In genomic region chr11:88359529-88359928, GRCh38 we compare ENCODE assay signal across 10 cellular contexts. TPM values are rescaled to one million over a fixed set of nuclear protein-coding genes. Genes with fewer than 3 reads are reported as not detected.
A peak's percentile ranks its signal among the peaks of the same experiment; 100 is the strongest.
DNase-seq lines count a peak whose midpoint lies in the region; ATAC-seq and TF ChIP-seq lines count a peak whose summit lies in the region.
"Had no signal": no experiment of that assay in that cellular context is flagged by ENCODE, and none has a peak within 500 bp of the region (broad histone marks: within the 10 kb centered on the region; RNA-seq: fewer than 3 reads in every experiment).

No MANE protein-coding gene starts in this region.

- H3K9ac ChIP-seq in OCI-LY3 (ENCODE audit: low read length) = peak overlapping the region; percentile 22

- TF ChIP-seq CTCF in OCI-LY3 (IDR thresholded peaks at IDR 0.05; ENCODE audit: low read depth, low read length) (no peak), right atrium auricular region (IDR thresholded peaks at IDR 0.05) (no peak)

- H3K79me2 ChIP-seq in OCI-LY3 (ENCODE audit: low read length) = peaks cover 14% of the 10 kb centered on the region

- no peaks in the 10 kb centered on the region for H3K36me3 ChIP-seq in OCI-LY3 (replicated peaks; ENCODE audit: low read depth, low read length)
- H3K36me3 ChIP-seq in right atrium auricular region = no peaks in the 10 kb centered on the region

- H3K4me3 ChIP-seq in OCI-LY3 (ENCODE audit: low read length) (peak overlapping the region; percentile 37), right atrium auricular region (no peak overlapping the region)

- ATAC-seq in GM19025 (IDR thresholded peaks at IDR 0.05; ENCODE audit: low read depth, unreplicated experiment) = peak; percentile 60
- peak; percentile 65 for ATAC-seq in HG03025 (IDR thresholded peaks at IDR 0.05; ENCODE audit: low FRiP score, unreplicated experiment)

- H3K27me3 ChIP-seq in OCI-LY3 (ENCODE audit: low read depth, low read length) (no peaks in the 10 kb centered on the region), right atrium auricular region (no peaks in the 10 kb centered on the region)

- H3K9me3 ChIP-seq in OCI-LY3 (ENCODE audit: insufficient read depth, low read length) (no peaks in the 10 kb centered on the region), right atrium auricular region (no peaks in the 10 kb centered on the region)

- no peaks in the 10 kb centered on the region for H4K20me1 ChIP-seq in OCI-LY3 (ENCODE audit: insufficient read depth, low read length)

- in situ Hi-C loops in ACHN (cut with HindIII; ENCODE audit: low pct_ligation_motif_present, low pct_unique_long_range_greater_than_20kb, low sequenced_read_pairs) = no loop called here

- H3K27ac ChIP-seq in OCI-LY3 (ENCODE audit: low read length) (peak overlapping the region; percentile 89), right atrium auricular region (no peak overlapping the region)

- no peak overlapping the region for H2AFZ ChIP-seq in OCI-LY3 (ENCODE audit: low read depth, low read length)

- peak; percentile 30 for DNase-seq in ACHN
- no peak for DNase-seq in SW480 (ENCODE audit: low spot score)
- no peak for DNase-seq in NCI-H2081 (lab: John Stamatoyannopoulos, UW)
- DNase-seq in right atrium auricular region (ENCODE audit: low spot score) = no peak
- no peak for DNase-seq in HK-2 (ENCODE audit: unreplicated experiment)
- DNase-seq: DMS79 treated with DMSO at 0.1 percent for 48 hours, NCI-H1930 had no signal

- H3K4me1 ChIP-seq in OCI-LY3 (ENCODE audit: low read length) (peaks cover 79% of the 10 kb centered on the region), right atrium auricular region (no peaks in the 10 kb centered on the region)

- peak overlapping the region; percentile 63 for H3K4me2 ChIP-seq in OCI-LY3 (ENCODE audit: low read length)

RNA-seq across cellular contexts. Expression of gene CTSC, which starts 22.0 kb away (rescaled TPM):
- 10 to 100 TPM; 15.5 to 33.6 TPM for total RNA-seq in right atrium auricular region
